Comparison of ENCODE assay signal across 16 cellular contexts in genomic region chr1:6163191-6163972, GRCh38. TPM values are rescaled to one million over a fixed set of nuclear protein-coding genes. Genes with fewer than 3 reads are reported as not detected.
DNase-seq lines count a peak whose midpoint lies in the region; ATAC-seq and TF ChIP-seq lines count a peak whose summit lies in the region.
"Had no signal": no experiment of that assay in that cellular context is flagged by ENCODE, and none has a peak within 500 bp of the region (broad histone marks: within the 10 kb centered on the region; RNA-seq: fewer than 3 reads in every experiment).

No MANE protein-coding gene starts in this region.

- H3K27ac ChIP-seq in left ventricle myocardium inferior (replicated peaks) (no peak overlapping the region), neural cell (ENCODE audit: low read length) (peak overlapping the region; percentile 96)

- peak; percentile 20 for DNase-seq in Right ventricle myocardium inferior (ENCODE audit: missing footprints)
- no peak for DNase-seq in left ventricle myocardium inferior
- peak; percentile 86 for DNase-seq in DMS79 treated with DMSO at 0.1 percent for 48 hours (lab: John Stamatoyannopoulos, UW)
- peak; percentile 44 for DNase-seq in NCI-H69 (lab: John Stamatoyannopoulos, UW)
- no peak for DNase-seq in activated CD4-positive, CD25-positive, alpha-beta regulatory T cell treated with anti-CD3 and anti-CD28 coated beads, Interleukin-2, amount 50 U/mL, for 72 hours
- no peak for DNase-seq in NCI-H748 (lab: John Stamatoyannopoulos, UW; ENCODE audit: unreplicated experiment)
- DNase-seq: Caco-2; CD4-positive, CD25-positive, alpha-beta regulatory T cell; MG63; NCI-H1436; OCI-M1; SIG-M5 had no signal

- H3K36me3 ChIP-seq in left ventricle myocardium inferior (no peaks in the 10 kb centered on the region), neural cell (ENCODE audit: insufficient read depth, low read length) (no peaks in the 10 kb centered on the region)
- H3K36me3 ChIP-seq: HAP-1, MG63 had no signal

- no peaks in the 10 kb centered on the region for H3K9me2 ChIP-seq in neural cell (ENCODE audit: insufficient read depth, low read length)
- H3K9me2 ChIP-seq: SK-N-SH had no signal

- no peak for TF ChIP-seq EP300 in neural cell (conservative IDR thresholded peaks at IDR 0.05; ENCODE audit: poor library complexity, severe bottlenecking)

- ATAC-seq in Right ventricle myocardium inferior (no peak), HG02642 (IDR thresholded peaks at IDR 0.05; ENCODE audit: poor library complexity, unreplicated experiment) (no peak)

- no peaks in the 10 kb centered on the region for H3F3A ChIP-seq in neural cell (ENCODE audit: insufficient read depth, low read length, poor library complexity, severe bottlenecking)

- H3K9me3 ChIP-seq in left ventricle myocardium inferior (replicated peaks), result no peaks in the 10 kb centered on the region
- H3K9me3 ChIP-seq in neural cell (ENCODE audit: low read length), result no peaks in the 10 kb centered on the region
- H3K9me3 ChIP-seq: Caco-2, HAP-1, MG63, SK-N-SH had no signal

- peaks cover 4% of the 10 kb centered on the region for H3K4me1 ChIP-seq in left ventricle myocardium inferior
- H3K4me1 ChIP-seq: HAP-1 had no signal

- H3K79me2 ChIP-seq in neural cell (replicated peaks; ENCODE audit: insufficient read depth, low read length), result no peaks in the 10 kb centered on the region

- no peak overlapping the region for H3K4me3 ChIP-seq in left ventricle myocardium inferior
- H3K4me3 ChIP-seq in neural cell (ENCODE audit: low read length), result peak overlapping the region; percentile 50
- H3K4me3 ChIP-seq: HAP-1, MG63 had no signal

- intact Hi-C loops in Right ventricle myocardium inferior (cut with DNase I), result no loop called here
- intact Hi-C loops in left ventricle myocardium inferior (cut with micrococcal nuclease), result no loop called here

- peak overlapping the region; percentile 14 for H3K4me2 ChIP-seq in neural cell (ENCODE audit: low read length)
- H3K4me2 ChIP-seq: SK-N-SH had no signal

- no peak for TF ChIP-seq RAD21 in neural cell (conservative IDR thresholded peaks at IDR 0.05)

- TF ChIP-seq CTCF in left ventricle myocardium inferior (IDR thresholded peaks at IDR 0.05; ENCODE audit: borderline replicate concordance) (no peak), neural cell (IDR thresholded peaks at IDR 0.05; ENCODE audit: poor library complexity, severe bottlenecking) (no peak)

- H2AFZ ChIP-seq in neural cell (ENCODE audit: low read depth, low read length), result no peak overlapping the region

- H4K20me1 ChIP-seq in neural cell (ENCODE audit: insufficient read depth), result no peaks in the 10 kb centered on the region

- peak overlapping the region; percentile 74 for H3K9ac ChIP-seq in neural cell (ENCODE audit: low read length)
- H3K9ac ChIP-seq: SK-N-SH had no signal

- H3K27me3 ChIP-seq in left ventricle myocardium inferior (ENCODE audit: low read depth) (peaks cover 89% of the 10 kb centered on the region), neural cell (ENCODE audit: insufficient read depth, low read depth, low read length) (no peaks in the 10 kb centered on the region)
- H3K27me3 ChIP-seq: MG63 had no signal

TF ChIP-seq in neural cell, 6 proteins besides CTCF, POLR2A, EP300 and RAD21:
- TF ChIP-seq SMC3 (conservative IDR thresholded peaks at IDR 0.05; ENCODE audit: poor library complexity) (no peak), TAF1 (IDR thresholded peaks at IDR 0.05; ENCODE audit: low read depth) (peak; percentile 33), REST (IDR thresholded peaks at IDR 0.05; ENCODE audit: borderline replicate concordance) (no peak), MXI1 (conservative IDR thresholded peaks at IDR 0.05; ENCODE audit: poor library complexity, severe bottlenecking) (no peak)

RNA-seq across cellular contexts. Expression of gene CHD5, which starts 16.7 kb away (rescaled TPM):
- 0.05 TPM for total RNA-seq in Right ventricle myocardium inferior
- total RNA-seq in left ventricle myocardium inferior, result 0.19 TPM
- polyA plus RNA-seq in neural cell, result 22.0 and 33.7 TPM in 2 replicates
- 31.7 and 33.1 TPM in 2 replicates for polyA minus RNA-seq in neural cell
- total RNA-seq: CD4-positive, CD25-positive, alpha-beta regulatory T cell had no signal
- polyA plus RNA-seq: CD4-positive, CD25-positive, alpha-beta regulatory T cell had no signal

RNA-seq across cellular contexts. Expression of gene RPL22, which starts 36.0 kb away (rescaled TPM):
- total RNA-seq in Right ventricle myocardium inferior (264 TPM), left ventricle myocardium inferior (250 TPM)
- 275 and 294 TPM in 2 replicates for polyA plus RNA-seq in neural cell
- 180 and 190 TPM in 2 replicates for polyA minus RNA-seq in neural cell

RNA-seq across cellular contexts. Expression of gene RNF207, which starts 42.5 kb away (rescaled TPM):
- total RNA-seq in Right ventricle myocardium inferior, result 54.6 TPM
- 83.3 TPM for total RNA-seq in left ventricle myocardium inferior
- polyA plus RNA-seq in neural cell, result 1.7 and 3.5 TPM in 2 replicates
- 1.9 TPM in 2 replicates for polyA minus RNA-seq in neural cell

Comparison
In these comparisons a context has a peak if more than half of its experiments do, and no peak if none do; other contexts are left out.
1. DNase-seq: peak in Right ventricle myocardium inferior (single experiment), DMS79 treated with DMSO at 0.1 percent for 48 hours (single experiment) and NCI-H69 (single experiment); none in left ventricle myocardium inferior (single experiment), activated CD4-positive, CD25-positive, alpha-beta regulatory T cell treated with anti-CD3 and anti-CD28 coated beads, Interleukin-2, amount 50 U/mL, for 72 hours (single experiment) and NCI-H748 (single experiment).